3 cellular contexts compared by ENCODE assay signal in the genomic region with DNA sequence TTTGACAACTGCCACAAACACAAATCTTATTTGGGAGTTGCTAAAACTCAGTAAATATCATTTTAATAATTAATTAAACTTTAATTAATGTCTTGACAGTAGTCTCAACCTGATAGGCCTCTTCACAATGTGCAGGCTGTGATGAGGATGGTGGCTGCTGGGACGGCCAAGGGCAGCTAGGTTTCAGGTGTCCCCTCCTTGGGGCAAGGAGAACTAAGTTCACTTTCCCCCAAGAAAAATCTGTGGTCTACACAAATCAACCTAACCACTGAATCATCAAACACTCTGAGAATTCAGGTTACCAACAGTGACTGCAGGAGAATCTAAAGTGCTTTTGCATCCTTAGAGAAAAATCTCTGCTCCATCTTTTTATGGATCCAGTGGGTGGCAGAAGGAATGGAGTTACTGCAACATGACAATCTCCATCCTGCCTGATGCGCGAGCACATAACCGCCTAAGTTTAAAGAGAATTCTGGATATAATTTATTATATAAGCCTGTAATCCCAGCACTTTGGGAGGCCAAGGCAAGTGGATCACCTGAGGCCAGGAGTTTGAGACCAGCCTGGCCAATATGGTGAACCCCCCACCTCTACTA.
"Had no signal": no experiment of that assay in that cellular context is flagged by ENCODE, and none has a peak within 500 bp of the region (broad histone marks: within the 10 kb centered on the region; RNA-seq: fewer than 3 reads in every experiment).

No MANE protein-coding gene starts in this region.

- DNase-seq: GDM1, GF-D8 had no signal

- ATAC-seq: GM12878 had no signal

- H3K4me3 ChIP-seq: GM12878 had no signal
